Comparison of ENCODE assay signal across 32 cellular contexts in genomic region chr10:31424473-31424872, GRCh38.
"Had no signal": no experiment of that assay in that cellular context is flagged by ENCODE, and none has a peak within 500 bp of the region (broad histone marks: within the 10 kb centered on the region; RNA-seq: fewer than 3 reads in every experiment).

No MANE protein-coding gene starts in this region.

- H3K27me3 ChIP-seq: body of pancreas, SJSA1 had no signal

- H3K27ac Mint-ChIP-seq: activated CD4-positive, alpha-beta memory T cell treated with anti-CD3 and anti-CD28 coated beads, Interleukin-2, amount 10 ng/mL, durations not matched to agents 7 days and 5 days; activated naive CD4-positive, alpha-beta T cell treated with anti-CD3 and anti-CD28 coated beads, Interleukin-2, amount 50 U/mL, for 24 hours; T-helper 1 cell treated with Interleukin-12 subunit alpha and Interleukin-12 subunit beta and Interleukin-4 antibody, amounts not matched to agents 30 μg/mL and 1 μg/mL, for 36 hours; WTC11 had no signal

- H3K27me3 Mint-ChIP-seq: activated CD4-positive, alpha-beta memory T cell treated with anti-CD3 and anti-CD28 coated beads, Interleukin-2, amount 10 ng/mL, durations not matched to agents 7 days and 5 days; activated naive CD4-positive, alpha-beta T cell treated with anti-CD3 and anti-CD28 coated beads, Interleukin-2, amount 50 U/mL, for 24 hours; central memory CD8-positive, alpha-beta T cell had no signal

- H3K36me3 ChIP-seq: SJSA1 had no signal

- H3K4me3 Mint-ChIP-seq: activated CD4-positive, alpha-beta memory T cell treated with anti-CD3 and anti-CD28 coated beads, Interleukin-2, amount 10 ng/mL, durations not matched to agents 7 days and 5 days; activated naive CD4-positive, alpha-beta T cell treated with anti-CD3 and anti-CD28 coated beads, Interleukin-2, amount 50 U/mL, for 24 hours; central memory CD8-positive, alpha-beta T cell; T-helper 1 cell treated with Interleukin-12 subunit alpha and Interleukin-12 subunit beta and Interleukin-4 antibody, amounts not matched to agents 30 μg/mL and 1 μg/mL, for 36 hours; WTC11 had no signal

- DNase-seq: activated CD4-positive, alpha-beta memory T cell treated with anti-CD3 and anti-CD28 coated beads, Interleukin-2, amount 10 ng/mL, durations not matched to agents 7 days and 5 days; activated CD4-positive, alpha-beta T cell treated with anti-CD3 and anti-CD28 coated beads, Interleukin-2, amount 50 U/mL, for 1 hour; activated CD8-positive, alpha-beta memory T cell treated with anti-CD3 and anti-CD28 coated beads, Interleukin-2, amount 50 U/mL, for 48 hours; activated effector memory CD4-positive, alpha-beta T cell treated with Interleukin-2 at 50 U/mL for 16 hours; activated naive CD4-positive, alpha-beta T cell; activated T-cell treated with anti-CD3 and anti-CD28 coated beads, Interleukin-2, amount 50 U/mL, for 1 hour; aorta; body of pancreas; Karpas-422; MM.1S; NCI-H1105; NCI-H1436; NCI-H1694 treated with DMSO at 0.1 percent for 48 hours; NCI-H2029 treated with DMSO at 0.1 percent for 48 hours; NCI-H345; NCI-H510A; NCI-H526 treated with DMSO at 0.1 percent for 48 hours; NCI-H82; NK-92 treated with Interleukin-12 subunit alpha and Interleukin-12 subunit beta, amount 100 ng/mL, for 24 hours; OCI-M1; RPMI8226; SHP77; T-helper 9 cell had no signal

- H3K4me3 ChIP-seq: body of pancreas, K562, SJSA1 had no signal

- H3K9me3 Mint-ChIP-seq: central memory CD8-positive, alpha-beta T cell had no signal

- ATAC-seq: body of pancreas, K562, Panc1, SK-N-SH treated with all-trans-retinoic acid at 6 μM for 48 hours, WTC11 had no signal

- H3K4me1 ChIP-seq: body of pancreas had no signal

- FAIRE-seq: bronchial epithelial cell, K562 had no signal

- H3K27ac ChIP-seq: body of pancreas, SJSA1 had no signal

- H3K9me3 ChIP-seq: body of pancreas had no signal
